In the genomic region with DNA sequence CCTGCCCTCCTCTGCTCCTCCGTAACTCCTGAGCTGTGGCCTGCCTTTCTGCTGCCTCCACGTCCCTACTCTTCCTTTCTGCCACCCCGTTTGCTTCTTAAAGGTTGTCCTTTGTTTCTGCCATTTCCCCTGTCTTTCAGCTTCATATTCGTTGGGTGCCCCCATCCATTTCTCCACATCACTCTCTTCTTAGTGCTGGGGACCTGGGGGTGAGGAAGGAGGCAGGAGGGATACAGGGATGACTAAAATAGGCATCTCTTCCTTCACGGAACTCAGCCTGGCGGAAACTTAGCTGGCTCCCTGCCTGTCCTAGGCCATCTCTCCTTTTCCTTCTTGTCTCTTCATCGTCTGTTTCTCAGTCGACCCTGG, we compare ENCODE assay signal across 8 cellular contexts.
A peak's percentile ranks its signal among the peaks of the same experiment; 100 is the strongest.
DNase-seq lines count a peak whose midpoint lies in the region; TF ChIP-seq lines count a peak whose summit lies in the region.

No MANE protein-coding gene starts in this region.

- peaks cover 2% of the 10 kb centered on the region for H3K36me3 Mint-ChIP-seq in activated naive CD4-positive, alpha-beta T cell treated with anti-CD3 and anti-CD28 coated beads, Interleukin-2, amount 10 ng/mL, durations not matched to agents 7 days and 5 days

- H3K27me3 Mint-ChIP-seq in activated naive CD4-positive, alpha-beta T cell treated with anti-CD3 and anti-CD28 coated beads, Interleukin-2, amount 10 ng/mL, durations not matched to agents 7 days and 5 days = peaks cover 75% of the 10 kb centered on the region

- 31 to 41% methylated on average over 4 to 5 of the region's 8 CpGs for WGBS in mesodermal cell (ENCODE audit: insufficient coverage in 2 of 2), 2 experiments
- WGBS in transverse colon (ENCODE audit: low coverage in 1 of 2), 2 donors = 35 to 80% methylated on average over 1 to 8 of the region's 8 CpGs

- no peaks in the 10 kb centered on the region for H3K9me3 Mint-ChIP-seq in activated naive CD4-positive, alpha-beta T cell treated with anti-CD3 and anti-CD28 coated beads, Interleukin-2, amount 10 ng/mL, durations not matched to agents 7 days and 5 days

- H3K27ac ChIP-seq in brain microvascular endothelial cell (no peak overlapping the region), mesodermal cell (ENCODE audit: low read depth, low read length, severe bottlenecking) (no peak overlapping the region), transverse colon (peak overlapping the region in 1 of 4 donors; percentile 3)

- peaks cover 4% of the 10 kb centered on the region for H3K9me3 ChIP-seq in mesodermal cell (ENCODE audit: control insufficient read depth, low read length)
- H3K9me3 ChIP-seq in transverse colon = no peaks in the 10 kb centered on the region

- CTCF ChIA-PET in activated naive CD4-positive, alpha-beta T cell treated with anti-CD3 and anti-CD28 coated beads, Interleukin-2, amount 10 ng/mL, durations not matched to agents 7 days and 5 days (lab: Charles Lee) = interaction anchor here (0.7 to 14.0 kb wide), 7 partner anchors 11 to 123 kb away, joined by 3 to 171 read pairs (median 5); no protein-coding TSS in a partner anchor

- H3K4me1 ChIP-seq in mesodermal cell (ENCODE audit: control insufficient read depth, insufficient read depth, low read length, poor library complexity, severe bottlenecking) (peaks cover 12% of the 10 kb centered on the region), transverse colon (peaks cover 11 to 22% (median 19%) of the 10 kb centered on the region in 4 donors)

- H3K27ac Mint-ChIP-seq in activated naive CD4-positive, alpha-beta T cell treated with anti-CD3 and anti-CD28 coated beads, Interleukin-2, amount 10 ng/mL, durations not matched to agents 7 days and 5 days = no peak overlapping the region

- TF ChIP-seq CTCF in brain microvascular endothelial cell (IDR thresholded peaks at IDR 0.05; ENCODE audit: low read depth, low read length, missing control alignments) (no peak), transverse colon (IDR thresholded peaks at IDR 0.05) (peak in 1 of 5 experiments; percentile 1)

- H3K4me3 ChIP-seq in brain microvascular endothelial cell (ENCODE audit: low read depth, low read length) = peak overlapping the region; percentile 53
- peak overlapping the region; percentile 54 for H3K4me3 ChIP-seq in mesodermal cell (ENCODE audit: extremely low read depth, insufficient read depth, low read length, poor library complexity, severe bottlenecking)
- peak overlapping the region in 3 of 4 donors; percentile 44 to 53 (median 49) for H3K4me3 ChIP-seq in transverse colon

- peaks cover 11% of the 10 kb centered on the region for H3K4me1 Mint-ChIP-seq in activated naive CD4-positive, alpha-beta T cell treated with anti-CD3 and anti-CD28 coated beads, Interleukin-2, amount 10 ng/mL, durations not matched to agents 7 days and 5 days

- DNase-seq in activated naive CD4-positive, alpha-beta T cell treated with anti-CD3 and anti-CD28 coated beads, Interleukin-2, amount 10 ng/mL, durations not matched to agents 7 days and 5 days = no peak
- DNase-seq in activated naive CD4-positive, alpha-beta T cell (lab: John Stamatoyannopoulos, UW) = no peak
- DNase-seq in brain microvascular endothelial cell = no peak
- no peak for DNase-seq in transverse colon
- DNase-seq in UCSD-AML1 (lab: John Stamatoyannopoulos, UW; ENCODE audit: unreplicated experiment) = no peak
- DNase-seq in DMS79 treated with DMSO at 0.1 percent for 48 hours (lab: John Stamatoyannopoulos, UW) = no peak
- DNase-seq in NOMO-1 (lab: John Stamatoyannopoulos, UW; ENCODE audit: unreplicated experiment in 2 of 2) = no peak

- intact Hi-C loops in transverse colon (cut with DNase I; ENCODE audit: low total_unique reads) = no loop called here

- H3K27me3 ChIP-seq in brain microvascular endothelial cell (replicated peaks) = peaks cover 2% of the 10 kb centered on the region
- H3K27me3 ChIP-seq in transverse colon = peaks cover 38% of the 10 kb centered on the region

- in situ Hi-C loops in brain microvascular endothelial cell (cut with HindIII; ENCODE audit: low pct_ligation_motif_present, low sequenced_read_pairs) = loop anchor here (25.0 kb wide), 1 partner anchor 151 kb away; no protein-coding TSS in a partner anchor
- in situ Hi-C loops in transverse colon (cut with MboI; ENCODE audit: low pct_ligation_motif_present in 1 of 4, low pct_unique_long_range_greater_than_20kb in 1 of 4, low sequenced_read_pairs in 3 of 4) = no loop called here

- no peak for TF ChIP-seq POLR2A in transverse colon (IDR thresholded peaks at IDR 0.05)

- H3K4me3 Mint-ChIP-seq in activated naive CD4-positive, alpha-beta T cell treated with anti-CD3 and anti-CD28 coated beads, Interleukin-2, amount 10 ng/mL, durations not matched to agents 7 days and 5 days = peak overlapping the region; percentile 63

- H3K36me3 ChIP-seq in brain microvascular endothelial cell (replicated peaks) (no peaks in the 10 kb centered on the region), mesodermal cell (ENCODE audit: control insufficient read depth, insufficient read depth, low read length) (no peaks in the 10 kb centered on the region), transverse colon (no peaks in the 10 kb centered on the region)

- no peak for TF ChIP-seq EP300 in transverse colon (IDR thresholded peaks at IDR 0.05; ENCODE audit: low read depth)
